16 cellular contexts compared by ENCODE assay signal in genomic region chr17:49076575-49077384, GRCh38. TPM values are rescaled to one million over a fixed set of nuclear protein-coding genes. Genes with fewer than 3 reads are reported as not detected.
A peak's percentile ranks its signal among the peaks of the same experiment; 100 is the strongest.
DNase-seq lines count a peak whose midpoint lies in the region; ATAC-seq and TF ChIP-seq lines count a peak whose summit lies in the region.
"Had no signal": no experiment of that assay in that cellular context is flagged by ENCODE, and none has a peak within 500 bp of the region (broad histone marks: within the 10 kb centered on the region; RNA-seq: fewer than 3 reads in every experiment).

No MANE protein-coding gene starts in this region.

- no peaks in the 10 kb centered on the region for H3K27me3 ChIP-seq in brain microvascular endothelial cell (replicated peaks)

- peak overlapping the region; percentile 88 for H3K27ac ChIP-seq in brain microvascular endothelial cell
- H3K27ac ChIP-seq: esophagus squamous epithelium, stomach had no signal

- in situ Hi-C loops in brain microvascular endothelial cell (cut with HindIII; ENCODE audit: low pct_ligation_motif_present, low sequenced_read_pairs), result no loop called here

- DNase-seq in AG10803 (ENCODE audit: low read depth) (peak; percentile 74), LNCaP clone FGC (ENCODE audit: low read depth) (peak; percentile 7), brain microvascular endothelial cell (peak; percentile 96), lung microvascular endothelial cell (ENCODE audit: low read depth in 2 of 2) (peak; percentile 4 to 66), posterior cingulate gyrus (no peak), DMS53 (lab: John Stamatoyannopoulos, UW) (no peak)
- DNase-seq in central memory CD4-positive, alpha-beta T cell, result no peak
- DNase-seq: activated CD4-positive, alpha-beta T cell treated with anti-CD3 and anti-CD28 coated beads for 36 hours; CD4-positive, alpha-beta memory T cell; esophagus squamous epithelium; NCI-H2081 treated with DMSO at 0.1 percent for 48 hours; NK-92 treated with Interleukin-12 subunit alpha and Interleukin-12 subunit beta, amount 100 ng/mL, for 24 hours; right cardiac atrium; stomach; SW 1271 had no signal

- no peak overlapping the region for H3K4me3 ChIP-seq in AG10803 (ENCODE audit: low read length)
- no peak overlapping the region for H3K4me3 ChIP-seq in LNCaP clone FGC (ENCODE audit: low read depth, low read length)
- H3K4me3 ChIP-seq in brain microvascular endothelial cell (ENCODE audit: low read depth, low read length), result no peak overlapping the region
- H3K4me3 ChIP-seq: esophagus squamous epithelium, stomach had no signal

- intact Hi-C loops in posterior cingulate gyrus (cut with DNase I), result no loop called here

- TF ChIP-seq CTCF in AG10803 (conservative IDR thresholded peaks at IDR 0.05; ENCODE audit: low read length) (no peak), LNCaP clone FGC (IDR thresholded peaks at IDR 0.05; ENCODE audit: control insufficient read depth, extremely low read depth, insufficient read depth) (no peak), brain microvascular endothelial cell (IDR thresholded peaks at IDR 0.05; ENCODE audit: low read depth, low read length, missing control alignments) (no peak)

- no peaks in the 10 kb centered on the region for H3K36me3 ChIP-seq in brain microvascular endothelial cell (replicated peaks)
- H3K36me3 ChIP-seq: esophagus squamous epithelium, stomach had no signal

- ATAC-seq in GM18870 (IDR thresholded peaks at IDR 0.05; ENCODE audit: unreplicated experiment), result no peak
- ATAC-seq: activated CD4-positive, alpha-beta T cell treated with anti-CD3 and anti-CD28 coated beads for 36 hours had no signal

RNA-seq across cellular contexts. Expression of gene B4GALNT2, which starts 55.8 kb away (rescaled TPM):
- not detected in 2 replicates for total RNA-seq in lung microvascular endothelial cell

Comparison
In these comparisons a context has a peak if more than half of its experiments do, and no peak if none do; other contexts are left out.
1. DNase-seq: peak in AG10803 (single experiment), LNCaP clone FGC (single experiment), brain microvascular endothelial cell (single experiment) and lung microvascular endothelial cell (2 of 2); none in posterior cingulate gyrus (0 of 10), central memory CD4-positive, alpha-beta T cell (single experiment) and DMS53 (single experiment).